18 cellular contexts compared by ENCODE assay signal in genomic region chr10:21637795-21638194, GRCh38.
DNase-seq lines count a peak whose midpoint lies in the region; ATAC-seq and TF ChIP-seq lines count a peak whose summit lies in the region.
"Had no signal": no experiment of that assay in that cellular context is flagged by ENCODE, and none has a peak within 500 bp of the region (broad histone marks: within the 10 kb centered on the region; RNA-seq: fewer than 3 reads in every experiment).

No MANE protein-coding gene starts in this region.

- H3K4me3 Mint-ChIP-seq in Caco-2 (ENCODE audit: unreplicated experiment) (no peak overlapping the region), H9 (no peak overlapping the region)
- H3K4me3 Mint-ChIP-seq in activated T-helper 1 cell treated with anti-CD3 and anti-CD28 coated beads, Interleukin-12 subunit alpha, Interleukin-12 subunit beta, Interleukin-2, Interleukin-4 antibody, amounts not matched to agents 30 ng/mL and 10 ng/mL and 1 ng/mL, durations not matched to agents 14 hours and 24 hours and 36 hours: no peak overlapping the region
- H3K4me3 Mint-ChIP-seq: CD14-positive monocyte had no signal

- no peak overlapping the region for H2AK5ac ChIP-seq in H9 (ENCODE audit: insufficient read length, low read length)

- ATAC-seq in esophagus mucosa (no peak), HG02970 (IDR thresholded peaks at IDR 0.05; ENCODE audit: low FRiP score, unreplicated experiment) (no peak)

- no peaks in the 10 kb centered on the region for H3K9me3 ChIP-seq in Caco-2
- no peaks in the 10 kb centered on the region for H3K9me3 ChIP-seq in H9 (ENCODE audit: control insufficient read depth, low read depth, low read length)
- H3K9me3 ChIP-seq: HAP-1, SJCRH30 had no signal

- intact Hi-C loops in Caco-2 (cut with micrococcal nuclease; ENCODE audit: unreplicated experiment): loop anchor here (10.0 kb wide), 2 partner anchors 317 to 363 kb away; no protein-coding TSS in a partner anchor
- intact Hi-C loops in activated T-helper 1 cell treated with anti-CD3 and anti-CD28 coated beads, Interleukin-12 subunit alpha, Interleukin-12 subunit beta, Interleukin-2, Interleukin-4 antibody, amounts not matched to agents 30 ng/mL and 10 ng/mL and 1 ng/mL, durations not matched to agents 14 hours and 24 hours and 36 hours (cut with micrococcal nuclease): loop anchor here (5.0 kb wide), 1 partner anchor 40 kb away; no protein-coding TSS in a partner anchor

- no TSS peak for BruUV-seq in Caco-2 (replicated peaks; lab: Mats Ljungman, UMichigan)

- H2BK12ac ChIP-seq in H9 (ENCODE audit: insufficient read length, low read depth, low read length): no peak overlapping the region

- DNase-seq in Caco-2: no peak
- DNase-seq in H9: no peak
- no peak for DNase-seq in activated T-helper 1 cell treated with anti-CD3 and anti-CD28 coated beads, Interleukin-12 subunit alpha, Interleukin-12 subunit beta, Interleukin-2, Interleukin-4 antibody, amounts not matched to agents 30 ng/mL and 10 ng/mL and 1 ng/mL, durations not matched to agents 14 hours and 24 hours and 36 hours (ENCODE audit: low spot score)
- peak; percentile 21 for DNase-seq in iPS-NIHi7 (ENCODE audit: extremely low spot score)
- DNase-seq in activated effector memory CD4-positive, alpha-beta T cell treated with anti-CD3 and anti-CD28 coated beads, Interleukin-2, amount 50 U/mL, for 16 hours: no peak
- no peak for DNase-seq in KBM-7
- DNase-seq: DMS79 treated with DMSO at 0.1 percent for 48 hours, IMR-90, NCI-H1417 treated with DMSO at 0.1 percent for 48 hours, NCI-H187, NCI-H2227 treated with DMSO at 0.1 percent for 48 hours, NCI-H82, OCI-M1 had no signal

- no peaks in the 10 kb centered on the region for H3K23me2 ChIP-seq in H9 (ENCODE audit: insufficient read length, low read depth, low read length, poor library complexity, severe bottlenecking)

- no peak overlapping the region for H2AFZ ChIP-seq in H9 (ENCODE audit: low read length)

- no peak overlapping the region for H3K4me2 ChIP-seq in H9 (ENCODE audit: insufficient read depth, insufficient read length, low read length)

- no peak overlapping the region for H3K4ac ChIP-seq in H9 (ENCODE audit: low read depth, low read length)

- no peaks in the 10 kb centered on the region for H3K79me1 ChIP-seq in H9 (ENCODE audit: insufficient read depth, low read depth, low read length, poor library complexity, severe bottlenecking)

- H3K4me3 ChIP-seq in Caco-2 (ENCODE audit: low read depth, low read length): no peak overlapping the region
- H3K4me3 ChIP-seq: HAP-1, SJCRH30 had no signal

- no peak overlapping the region for H3K23ac ChIP-seq in H9 (ENCODE audit: insufficient read length, low read depth, low read length)

- H3K9ac ChIP-seq in H9 (ENCODE audit: extremely low read depth, insufficient read length, low read length): no peak overlapping the region

- H3K4me1 ChIP-seq in Caco-2: peaks cover 10% of the 10 kb centered on the region; the same call in 1 of the 2 replicates
- peaks cover 15% of the 10 kb centered on the region for H3K4me1 ChIP-seq in H9 (ENCODE audit: insufficient read depth, low read length)
- H3K4me1 ChIP-seq: SJCRH30 had no signal

- no peak overlapping the region for H4K91ac ChIP-seq in H9 (ENCODE audit: insufficient read length, low read depth, low read length)

- CTCF ChIA-PET in Caco-2 (lab: Charles Lee): interaction anchor here (0.6 to 1.6 kb wide), 3 partner anchors 9 to 94 kb away, joined by 3 to 4 read pairs (median 4); no protein-coding TSS in a partner anchor

- H3T11ph ChIP-seq in H9 (ENCODE audit: low read length): no peak overlapping the region

- no peak overlapping the region for H2BK15ac ChIP-seq in H9 (ENCODE audit: low read depth, low read length)

- no peak overlapping the region for H3K18ac ChIP-seq in H9 (ENCODE audit: insufficient read length, low read depth, low read length)

- H3K56ac ChIP-seq in H9 (ENCODE audit: insufficient read length, low read depth, low read length): no peak overlapping the region

- H2BK120ac ChIP-seq in H9 (ENCODE audit: low read depth, low read length, poor library complexity, severe bottlenecking): no peak overlapping the region

- H4K5ac ChIP-seq in H9 (ENCODE audit: insufficient read length, low read depth, low read length): no peak overlapping the region

- peak overlapping the region; percentile 7 for H3K27ac ChIP-seq in H9 (ENCODE audit: insufficient read length, low read depth, low read length)
- H3K27ac ChIP-seq: SJCRH30 had no signal

- TF ChIP-seq CTCF in Caco-2 (IDR thresholded peaks at IDR 0.05; ENCODE audit: insufficient read depth in 1 of 2, low read depth in 1 of 2, low read length in 1 of 2, severe bottlenecking in 1 of 2, unreplicated experiment in 1 of 2) (no peak), H9 (conservative IDR thresholded peaks at IDR 0.05) (no peak)

- H3K27ac Mint-ChIP-seq in Caco-2 (ENCODE audit: unreplicated experiment): peak overlapping the region; percentile 43
- peak overlapping the region in 2 of 3 experiments; percentile 54 to 89; a peak in 4 of 7 replicates for H3K27ac Mint-ChIP-seq in H9
- H3K27ac Mint-ChIP-seq in activated T-helper 1 cell treated with anti-CD3 and anti-CD28 coated beads, Interleukin-12 subunit alpha, Interleukin-12 subunit beta, Interleukin-2, Interleukin-4 antibody, amounts not matched to agents 30 ng/mL and 10 ng/mL and 1 ng/mL, durations not matched to agents 14 hours and 24 hours and 36 hours: peak overlapping the region; percentile 25

- no peaks in the 10 kb centered on the region for H3K79me2 ChIP-seq in H9 (ENCODE audit: insufficient read depth, low read length)

- H3K36me3 Mint-ChIP-seq in Caco-2 (ENCODE audit: insufficient read depth, unreplicated experiment) (peaks cover 54% of the 10 kb centered on the region), H9 (ENCODE audit: insufficient read depth in 1 of 3, low read depth in 3 of 3) (peaks cover 1 to 14% (median 8%) of the 10 kb centered on the region in 3 experiments; a peak in 5 of 7 replicates)
- peaks cover 12% of the 10 kb centered on the region for H3K36me3 Mint-ChIP-seq in activated T-helper 1 cell treated with anti-CD3 and anti-CD28 coated beads, Interleukin-12 subunit alpha, Interleukin-12 subunit beta, Interleukin-2, Interleukin-4 antibody, amounts not matched to agents 30 ng/mL and 10 ng/mL and 1 ng/mL, durations not matched to agents 14 hours and 24 hours and 36 hours (ENCODE audit: low read depth)

- H3K9me3 Mint-ChIP-seq in Caco-2 (ENCODE audit: unreplicated experiment): no peaks in the 10 kb centered on the region
- no peaks in the 10 kb centered on the region for H3K9me3 Mint-ChIP-seq in H9
- H3K9me3 Mint-ChIP-seq in activated T-helper 1 cell treated with anti-CD3 and anti-CD28 coated beads, Interleukin-12 subunit alpha, Interleukin-12 subunit beta, Interleukin-2, Interleukin-4 antibody, amounts not matched to agents 30 ng/mL and 10 ng/mL and 1 ng/mL, durations not matched to agents 14 hours and 24 hours and 36 hours: no peaks in the 10 kb centered on the region
- H3K9me3 Mint-ChIP-seq: CD14-positive monocyte had no signal

- H2BK5ac ChIP-seq in H9 (ENCODE audit: insufficient read length, low read length): no peak overlapping the region

- H4K8ac ChIP-seq in H9 (replicated peaks; ENCODE audit: insufficient read length, low read depth, low read length): no peak overlapping the region

- no peak overlapping the region for H2BK20ac ChIP-seq in H9 (ENCODE audit: low read depth, low read length, poor library complexity, severe bottlenecking)

- no peaks in the 10 kb centered on the region for H3K27me3 ChIP-seq in Caco-2 (replicated peaks; ENCODE audit: control insufficient read depth, insufficient read depth, low read length)
- no peaks in the 10 kb centered on the region for H3K27me3 ChIP-seq in H9 (ENCODE audit: insufficient read depth, low read length)
- H3K27me3 ChIP-seq: SJCRH30 had no signal

- H3K4me1 Mint-ChIP-seq in Caco-2 (ENCODE audit: low read depth, unreplicated experiment): peaks cover 28% of the 10 kb centered on the region
- H3K4me1 Mint-ChIP-seq in H9: peaks cover 34 to 55% of the 10 kb centered on the region in 2 experiments
- peaks cover 17% of the 10 kb centered on the region for H3K4me1 Mint-ChIP-seq in activated T-helper 1 cell treated with anti-CD3 and anti-CD28 coated beads, Interleukin-12 subunit alpha, Interleukin-12 subunit beta, Interleukin-2, Interleukin-4 antibody, amounts not matched to agents 30 ng/mL and 10 ng/mL and 1 ng/mL, durations not matched to agents 14 hours and 24 hours and 36 hours (ENCODE audit: low read depth)

- H3K27me3 Mint-ChIP-seq in Caco-2 (ENCODE audit: insufficient read depth, unreplicated experiment): no peaks in the 10 kb centered on the region
- no peaks in the 10 kb centered on the region for H3K27me3 Mint-ChIP-seq in H9 (ENCODE audit: low read depth)
- H3K27me3 Mint-ChIP-seq in activated T-helper 1 cell treated with anti-CD3 and anti-CD28 coated beads, Interleukin-12 subunit alpha, Interleukin-12 subunit beta, Interleukin-2, Interleukin-4 antibody, amounts not matched to agents 30 ng/mL and 10 ng/mL and 1 ng/mL, durations not matched to agents 14 hours and 24 hours and 36 hours (ENCODE audit: insufficient read depth): no peaks in the 10 kb centered on the region

- POLR2A ChIA-PET in Caco-2 (lab: Charles Lee): no interaction called here

- H3K14ac ChIP-seq in H9 (ENCODE audit: insufficient read depth, low read length): no peak overlapping the region

- no peaks in the 10 kb centered on the region for H4K20me1 ChIP-seq in H9 (ENCODE audit: control insufficient read depth, insufficient read depth, insufficient read length)

- H3K36me3 ChIP-seq in Caco-2 (ENCODE audit: control insufficient read depth, insufficient read depth, low read length): no peaks in the 10 kb centered on the region

- no CpG with 5 or more reads among the region's 3 CpGs for WGBS in H9 (ENCODE audit: extremely low coverage, insufficient read length, low lambda C conversion rate)

- in situ Hi-C loops in KBM-7 (cut with MboI; ENCODE audit: low pct_unique_long_range_greater_than_20kb, low sequenced_read_pairs): no loop called here
